ENCODE assay signal across 1 cellular context in the genomic region with DNA sequence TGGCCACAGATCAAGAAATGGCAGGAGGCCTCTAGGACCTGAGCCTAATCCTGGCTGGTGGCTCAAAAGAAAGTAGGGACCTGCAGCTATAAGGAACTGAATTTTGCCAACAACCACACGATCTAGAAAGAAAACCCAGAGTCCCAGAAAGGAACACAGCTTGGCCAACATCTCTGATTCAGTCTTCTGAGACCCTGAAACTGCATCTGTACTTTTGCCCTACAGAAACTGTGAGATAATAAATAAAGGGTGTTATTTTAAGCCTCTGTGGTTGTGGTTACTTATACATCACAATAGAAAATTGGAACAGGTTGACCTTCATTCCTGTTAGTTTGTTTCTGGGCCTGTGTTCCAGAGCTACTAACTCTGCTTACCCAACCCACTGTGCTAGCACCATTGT.
TF ChIP-seq lines count a peak whose summit lies in the region.

No MANE protein-coding gene starts in this region.

TF ChIP-seq in GM23338, 12 proteins besides CTCF, POLR2A, EP300 and RAD21 (continued from another document):
- TF ChIP-seq, protein P1, sequence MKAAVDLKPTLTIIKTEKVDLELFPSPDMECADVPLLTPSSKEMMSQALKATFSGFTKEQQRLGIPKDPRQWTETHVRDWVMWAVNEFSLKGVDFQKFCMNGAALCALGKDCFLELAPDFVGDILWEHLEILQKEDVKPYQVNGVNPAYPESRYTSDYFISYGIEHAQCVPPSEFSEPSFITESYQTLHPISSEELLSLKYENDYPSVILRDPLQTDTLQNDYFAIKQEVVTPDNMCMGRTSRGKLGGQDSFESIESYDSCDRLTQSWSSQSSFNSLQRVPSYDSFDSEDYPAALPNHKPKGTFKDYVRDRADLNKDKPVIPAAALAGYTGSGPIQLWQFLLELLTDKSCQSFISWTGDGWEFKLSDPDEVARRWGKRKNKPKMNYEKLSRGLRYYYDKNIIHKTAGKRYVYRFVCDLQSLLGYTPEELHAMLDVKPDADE (IDR thresholded peaks at IDR 0.05): no peak
